ENCODE assay signal across 8 cellular contexts in genomic region chr17:42194133-42194899, GRCh38. TPM values are rescaled to one million over a fixed set of nuclear protein-coding genes. Genes with fewer than 3 reads are reported as not detected.
A peak's percentile ranks its signal among the peaks of the same experiment; 100 is the strongest.
DNase-seq lines count a peak whose midpoint lies in the region; ATAC-seq and TF ChIP-seq lines count a peak whose summit lies in the region.

A gene with protein sequence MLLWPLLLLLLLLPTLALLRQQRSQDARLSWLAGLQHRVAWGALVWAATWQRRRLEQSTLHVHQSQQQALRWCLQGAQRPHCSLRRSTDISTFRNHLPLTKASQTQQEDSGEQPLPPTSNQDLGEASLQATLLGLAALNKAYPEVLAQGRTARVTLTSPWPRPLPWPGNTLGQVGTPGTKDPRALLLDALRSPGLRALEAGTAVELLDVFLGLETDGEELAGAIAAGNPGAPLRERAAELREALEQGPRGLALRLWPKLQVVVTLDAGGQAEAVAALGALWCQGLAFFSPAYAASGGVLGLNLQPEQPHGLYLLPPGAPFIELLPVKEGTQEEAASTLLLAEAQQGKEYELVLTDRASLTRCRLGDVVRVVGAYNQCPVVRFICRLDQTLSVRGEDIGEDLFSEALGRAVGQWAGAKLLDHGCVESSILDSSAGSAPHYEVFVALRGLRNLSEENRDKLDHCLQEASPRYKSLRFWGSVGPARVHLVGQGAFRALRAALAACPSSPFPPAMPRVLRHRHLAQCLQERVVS (minus strand): TSS chr17:42194494. CDS start chr17:42193581, 913 bp downstream.

- no peak for TF ChIP-seq CTCF in KMS-11 (conservative IDR thresholded peaks at IDR 0.05; ENCODE audit: low read depth, low read length)
- no peak for TF ChIP-seq CTCF in RWPE1 (conservative IDR thresholded peaks at IDR 0.05; ENCODE audit: low read depth)
- TF ChIP-seq CTCF in neural cell (IDR thresholded peaks at IDR 0.05; ENCODE audit: poor library complexity, severe bottlenecking): no peak

- peaks cover 3% of the 10 kb centered on the region for H3K36me3 Mint-ChIP-seq in activated T-helper 17 cell treated with anti-CD3 and anti-CD28 coated beads, Interleukin-2, amount 50 U/mL, for 72 hours (ENCODE audit: low read depth)

- no peaks in the 10 kb centered on the region for H3K9me3 ChIP-seq in neural cell (ENCODE audit: low read length)

- no peaks in the 10 kb centered on the region for H3K27me3 ChIP-seq in KMS-11 (ENCODE audit: insufficient read depth, low read depth)
- H3K27me3 ChIP-seq in neural cell (ENCODE audit: insufficient read depth, low read depth, low read length): no peaks in the 10 kb centered on the region

- CTCF ChIA-PET in RWPE1 (lab: Yijun Ruan, JAX): interaction anchor here (0.5 to 0.7 kb wide), 4 partner anchors 63 to 359 kb away, joined by 3 to 4 read pairs (median 3); no protein-coding TSS in a partner anchor

- H3K9me2 ChIP-seq in neural cell (ENCODE audit: insufficient read depth, low read length): no peaks in the 10 kb centered on the region

- H3K27ac Mint-ChIP-seq in activated T-helper 17 cell treated with anti-CD3 and anti-CD28 coated beads, Interleukin-2, amount 50 U/mL, for 72 hours: peak within 1 kb of the TSS; percentile 93
- peak within 1 kb of the TSS; percentile 94 to 97 for H3K27ac Mint-ChIP-seq in stimulated activated naive CD8-positive, alpha-beta T cell treated with anti-CD3 and anti-CD28 coated beads, Interleukin-15, amount 100 ng/mL, for 72 hours

- peak; percentile 67 for ATAC-seq in GM21526 (IDR thresholded peaks at IDR 0.05; ENCODE audit: low FRiP score, unreplicated experiment)
- peak; percentile 98 for ATAC-seq in activated T-helper 17 cell treated with anti-CD3 and anti-CD28 coated beads, Interleukin-2, amount 50 U/mL, for 72 hours (replicated peaks)
- peak; percentile 97 for ATAC-seq in stimulated activated naive CD8-positive, alpha-beta T cell treated with anti-CD3 and anti-CD28 coated beads, Interleukin-15, amount 100 ng/mL, for 72 hours

- H3K9ac ChIP-seq in KMS-11 (peak within 1 kb of the TSS; percentile 59), neural cell (ENCODE audit: low read length) (no peak within 1 kb of the TSS)

- peaks cover 11% of the 10 kb centered on the region for H3K4me1 Mint-ChIP-seq in activated T-helper 17 cell treated with anti-CD3 and anti-CD28 coated beads, Interleukin-2, amount 50 U/mL, for 72 hours
- peaks cover 30% of the 10 kb centered on the region for H3K4me1 Mint-ChIP-seq in stimulated activated naive CD8-positive, alpha-beta T cell treated with anti-CD3 and anti-CD28 coated beads, Interleukin-15, amount 100 ng/mL, for 72 hours

- no peaks in the 10 kb centered on the region for H3K9me3 Mint-ChIP-seq in activated T-helper 17 cell treated with anti-CD3 and anti-CD28 coated beads, Interleukin-2, amount 50 U/mL, for 72 hours
- H3K9me3 Mint-ChIP-seq in stimulated activated naive CD8-positive, alpha-beta T cell treated with anti-CD3 and anti-CD28 coated beads, Interleukin-15, amount 100 ng/mL, for 72 hours: no peaks in the 10 kb centered on the region

- H3K27ac ChIP-seq in KMS-11 (peak within 1 kb of the TSS; percentile 6; the same call in 1 of the 2 replicates), RWPE1 (peak within 1 kb of the TSS; percentile 65), neural cell (ENCODE audit: low read length) (no peak within 1 kb of the TSS)

- H3K4me1 ChIP-seq in KMS-11 (ENCODE audit: low read depth, poor library complexity, severe bottlenecking): peaks cover 14% of the 10 kb centered on the region

- no peak for TF ChIP-seq EP300 in neural cell (conservative IDR thresholded peaks at IDR 0.05; ENCODE audit: poor library complexity, severe bottlenecking)

- H3K4me2 ChIP-seq in KMS-11 (peak within 1 kb of the TSS; percentile 84), neural cell (ENCODE audit: low read length) (no peak within 1 kb of the TSS)

- DNase-seq in DMS 273 (lab: John Stamatoyannopoulos, UW; ENCODE audit: unreplicated experiment) (peak; percentile 85), RWPE1 (ENCODE audit: low spot score) (peak; percentile 72), fibroblast of the conjunctiva (ENCODE audit: low read depth) (peak; percentile 49)
- peak; percentile 65 to 78 for DNase-seq in stimulated activated naive CD8-positive, alpha-beta T cell treated with anti-CD3 and anti-CD28 coated beads, Interleukin-15, amount 100 ng/mL, for 72 hours

- H4K20me1 ChIP-seq in KMS-11 (ENCODE audit: insufficient read depth) (no peaks in the 10 kb centered on the region), neural cell (ENCODE audit: insufficient read depth) (no peaks in the 10 kb centered on the region)

- H2AFZ ChIP-seq in KMS-11 (ENCODE audit: low read depth) (peak within 1 kb of the TSS; percentile 88), neural cell (ENCODE audit: low read depth, low read length) (no peak within 1 kb of the TSS)

- POLR2A ChIA-PET in RWPE1 (lab: Yijun Ruan, JAX; ENCODE audit: low non-redundant PET): no interaction called here

- H3K4me3 ChIP-seq in KMS-11 (IDR thresholded peaks at IDR 0.05; ENCODE audit: insufficient read depth, low read depth, low read length) (no peak within 1 kb of the TSS), neural cell (ENCODE audit: low read length) (peak within 1 kb of the TSS; percentile 10)

- no peak for TF ChIP-seq RAD21 in neural cell (conservative IDR thresholded peaks at IDR 0.05)

- H3K36me3 ChIP-seq in KMS-11 (ENCODE audit: insufficient read depth): no peaks in the 10 kb centered on the region
- H3K36me3 ChIP-seq in neural cell (ENCODE audit: insufficient read depth, low read length): no peaks in the 10 kb centered on the region

- no peaks in the 10 kb centered on the region for H3F3A ChIP-seq in neural cell (ENCODE audit: insufficient read depth, low read length, poor library complexity, severe bottlenecking)

- H3K79me2 ChIP-seq in KMS-11 (ENCODE audit: insufficient read depth, low read depth) (no peaks in the 10 kb centered on the region), neural cell (replicated peaks; ENCODE audit: insufficient read depth, low read length) (no peaks in the 10 kb centered on the region)

- H3K4me3 Mint-ChIP-seq in activated T-helper 17 cell treated with anti-CD3 and anti-CD28 coated beads, Interleukin-2, amount 50 U/mL, for 72 hours: peak within 1 kb of the TSS; percentile 89
- H3K4me3 Mint-ChIP-seq in stimulated activated naive CD8-positive, alpha-beta T cell treated with anti-CD3 and anti-CD28 coated beads, Interleukin-15, amount 100 ng/mL, for 72 hours: peak within 1 kb of the TSS; percentile 89 to 93

- H3K27me3 Mint-ChIP-seq in activated T-helper 17 cell treated with anti-CD3 and anti-CD28 coated beads, Interleukin-2, amount 50 U/mL, for 72 hours: no peaks in the 10 kb centered on the region
- H3K27me3 Mint-ChIP-seq in stimulated activated naive CD8-positive, alpha-beta T cell treated with anti-CD3 and anti-CD28 coated beads, Interleukin-15, amount 100 ng/mL, for 72 hours: no peaks in the 10 kb centered on the region

TF ChIP-seq in neural cell, 6 proteins besides CTCF, POLR2A, EP300 and RAD21:
- TF ChIP-seq POLR2AphosphoS5 (IDR thresholded peaks at IDR 0.05) (no peak), SMC3 (conservative IDR thresholded peaks at IDR 0.05; ENCODE audit: poor library complexity) (no peak), MXI1 (conservative IDR thresholded peaks at IDR 0.05; ENCODE audit: poor library complexity, severe bottlenecking) (no peak), TAF1 (IDR thresholded peaks at IDR 0.05; ENCODE audit: low read depth) (no peak), REST (IDR thresholded peaks at IDR 0.05; ENCODE audit: borderline replicate concordance) (no peak)

RNA-seq across cellular contexts. Expression of the gene that starts here (rescaled TPM):
- total RNA-seq in activated T-helper 17 cell treated with anti-CD3 and anti-CD28 coated beads, Interleukin-2, amount 50 U/mL, for 72 hours: 10 to 100 TPM; 19.6 to 24.5 TPM
- polyA plus RNA-seq in neural cell: 2.5 and 3.2 TPM in 2 replicates
- polyA minus RNA-seq in neural cell: 0.49 and 1.4 TPM in 2 replicates
